11 cellular contexts compared by ENCODE assay signal in genomic region chr2:109342451-109342850, GRCh38.
A peak's percentile ranks its signal among the peaks of the same experiment; 100 is the strongest.
DNase-seq lines count a peak whose midpoint lies in the region; TF ChIP-seq lines count a peak whose summit lies in the region.
"Had no signal": no experiment of that assay in that cellular context is flagged by ENCODE, and none has a peak within 500 bp of the region (broad histone marks: within the 10 kb centered on the region; RNA-seq: fewer than 3 reads in every experiment).

No MANE protein-coding gene starts in this region.

- H2AFZ ChIP-seq in mesenchymal stem cell (ENCODE audit: low read depth, low read length) (no peak overlapping the region), SK-N-SH (ENCODE audit: low read depth) (no peak overlapping the region)

- no peak overlapping the region for H2BK12ac ChIP-seq in mesenchymal stem cell (ENCODE audit: low read length in 2 of 2)

- H3K9me3 ChIP-seq in BLaER1, result no peaks in the 10 kb centered on the region
- H3K9me3 ChIP-seq in BLaER1 treated with 17β-estradiol and CSF1 and Interleukin-3, amounts not matched to agents 10 nM and 100 nM (replicated peaks in 1 of 11), result peaks cover 0 to 3% (median 0%) of the 10 kb centered on the region in 11 experiments; a peak in 2 of 22 replicates
- H3K9me3 ChIP-seq in mesenchymal stem cell (ENCODE audit: control insufficient read depth, low read length), result no peaks in the 10 kb centered on the region
- no peaks in the 10 kb centered on the region for H3K9me3 ChIP-seq in stomach
- H3K9me3 ChIP-seq in SK-N-SH, result no peaks in the 10 kb centered on the region
- H3K9me3 ChIP-seq: A549, HAP-1 had no signal

- H3K79me2 ChIP-seq in SK-N-SH (ENCODE audit: insufficient read depth), result peaks cover 25% of the 10 kb centered on the region

- TF ChIP-seq POLR2A in stomach (IDR thresholded peaks at IDR 0.05), result no peak

- H4K8ac ChIP-seq in mesenchymal stem cell (ENCODE audit: low read length), result peak overlapping the region; percentile 3

- no peak for TF ChIP-seq RAD21 in SK-N-SH (IDR thresholded peaks at IDR 0.05; ENCODE audit: low read length)

- H3K9me2 ChIP-seq in SK-N-SH, result no peaks in the 10 kb centered on the region

- no peak overlapping the region for H2AK5ac ChIP-seq in mesenchymal stem cell (ENCODE audit: low read length, severe bottlenecking)

- 95% methylated on average over 14 of the region's 14 CpGs for WGBS in mesenchymal stem cell
- 88 to 96% (median 94%) methylated on average over 14 of the region's 14 CpGs for WGBS in stomach, 5 donors
- 98% methylated on average over 7 of the region's 14 CpGs for WGBS in SK-N-SH (ENCODE audit: low lambda C conversion rate)

- no peak overlapping the region for H4K91ac ChIP-seq in mesenchymal stem cell (ENCODE audit: low read length)

- CTCF ChIA-PET in SK-N-SH (lab: Yijun Ruan, JAX), result no interaction called here

- no peak overlapping the region for H3K23ac ChIP-seq in mesenchymal stem cell (ENCODE audit: low read length in 2 of 2)

- POLR2A ChIA-PET in SK-N-SH (lab: Yijun Ruan, JAX), result no interaction called here

- no peaks in the 10 kb centered on the region for H3K36me3 ChIP-seq in BLaER1
- peaks cover 0 to 16% (median 5%) of the 10 kb centered on the region in 11 experiments; a peak in 4 of 22 replicates for H3K36me3 ChIP-seq in BLaER1 treated with 17β-estradiol and CSF1 and Interleukin-3, amounts not matched to agents 10 nM and 100 nM
- peaks cover 0 to under 1% of the 10 kb centered on the region in 2 experiments for H3K36me3 ChIP-seq in mesenchymal stem cell (ENCODE audit: control insufficient read depth in 1 of 2, insufficient read depth in 2 of 2, low read depth in 1 of 2, low read length in 2 of 2)
- H3K36me3 ChIP-seq in stomach, result no peaks in the 10 kb centered on the region
- no peaks in the 10 kb centered on the region for H3K36me3 ChIP-seq in SK-N-SH (replicated peaks in 1 of 2; ENCODE audit: control insufficient read depth in 1 of 2, insufficient read depth in 2 of 2, low read length in 1 of 2)
- H3K36me3 ChIP-seq: HAP-1 had no signal

- H3K4me1 ChIP-seq in BLaER1 (peaks cover 92% of the 10 kb centered on the region), mesenchymal stem cell (ENCODE audit: control insufficient read depth, insufficient read depth, low read depth, low read length) (peaks cover 17% of the 10 kb centered on the region), stomach (no peaks in the 10 kb centered on the region), SK-N-SH (ENCODE audit: control insufficient read depth in 1 of 2, insufficient read depth in 2 of 2, low read depth in 1 of 2, low read length in 1 of 2) (peaks cover 10 to 17% of the 10 kb centered on the region in 2 experiments; a peak in 2 of 4 replicates)
- H3K4me1 ChIP-seq in BLaER1 treated with 17β-estradiol and CSF1 and Interleukin-3, amounts not matched to agents 10 nM and 100 nM, result peaks cover 48 to 90% (median 86%) of the 10 kb centered on the region in 10 experiments
- H3K4me1 ChIP-seq: A549, HAP-1 had no signal

- intact Hi-C loops in stomach (cut with DNase I; ENCODE audit: low total_unique reads), result no loop called here

- peak overlapping the region; percentile 97 for H3K4me2 ChIP-seq in BLaER1
- peak overlapping the region in 9 of 11 experiments; percentile 29 to 97 (median 93); a peak in 15 of 22 replicates for H3K4me2 ChIP-seq in BLaER1 treated with 17β-estradiol and CSF1 and Interleukin-3, amounts not matched to agents 10 nM and 100 nM
- no peak overlapping the region for H3K4me2 ChIP-seq in mesenchymal stem cell (ENCODE audit: low read length, poor library complexity, severe bottlenecking)
- no peak overlapping the region for H3K4me2 ChIP-seq in SK-N-SH
- H3K4me2 ChIP-seq: A549 had no signal

- H3K4me3 ChIP-seq in BLaER1, result no peak overlapping the region
- H3K4me3 ChIP-seq in BLaER1 treated with 17β-estradiol and CSF1 and Interleukin-3, amounts not matched to agents 10 nM and 100 nM, result no peak overlapping the region
- no peak overlapping the region for H3K4me3 ChIP-seq in mesenchymal stem cell (ENCODE audit: insufficient read depth in 1 of 2, low read depth in 1 of 2, low read length in 2 of 2)
- H3K4me3 ChIP-seq in stomach, result no peak overlapping the region
- no peak overlapping the region for H3K4me3 ChIP-seq in SK-N-SH (ENCODE audit: low read depth in 2 of 2, low read length in 1 of 2)
- H3K4me3 ChIP-seq: A549, GM12878, HAP-1 had no signal

- H4K20me1 ChIP-seq in BLaER1, result no peaks in the 10 kb centered on the region
- peaks cover 0 to 97% (median 84%) of the 10 kb centered on the region in 11 experiments; a peak in 19 of 22 replicates for H4K20me1 ChIP-seq in BLaER1 treated with 17β-estradiol and CSF1 and Interleukin-3, amounts not matched to agents 10 nM and 100 nM
- no peaks in the 10 kb centered on the region for H4K20me1 ChIP-seq in SK-N-SH (ENCODE audit: insufficient read depth)

- TF ChIP-seq CTCF in stomach (IDR thresholded peaks at IDR 0.05) (no peak), SK-N-SH (IDR thresholded peaks at IDR 0.05) (no peak)

- H3K4ac ChIP-seq in mesenchymal stem cell (ENCODE audit: low read depth in 1 of 2, low read length in 2 of 2), result no peak overlapping the region

- DNase-seq in mesenchymal stem cell (no peak), stomach (peak; percentile 20), cerebellum (ENCODE audit: low spot score) (no peak), SK-N-SH (no peak)
- DNase-seq: CD4-positive, CD25-positive, alpha-beta regulatory T cell; DMS53 had no signal

- no peak for TF ChIP-seq EP300 in stomach (IDR thresholded peaks at IDR 0.05)
- no peak for TF ChIP-seq EP300 in SK-N-SH (IDR thresholded peaks at IDR 0.05; ENCODE audit: borderline replicate concordance in 1 of 2, low read depth in 1 of 2, low read length in 1 of 2)

- no peak overlapping the region for H3K18ac ChIP-seq in mesenchymal stem cell (ENCODE audit: low read depth in 1 of 2, low read length in 2 of 2)

- no peak overlapping the region for H3K9ac ChIP-seq in BLaER1
- H3K9ac ChIP-seq in BLaER1 treated with 17β-estradiol and CSF1 and Interleukin-3, amounts not matched to agents 10 nM and 100 nM, result no peak overlapping the region
- H3K9ac ChIP-seq in mesenchymal stem cell (ENCODE audit: low read length), result no peak overlapping the region
- H3K9ac ChIP-seq in SK-N-SH, result no peak overlapping the region

- no peak overlapping the region for H2BK15ac ChIP-seq in mesenchymal stem cell (ENCODE audit: low read depth, poor library complexity, severe bottlenecking)

- no peak overlapping the region for H3K14ac ChIP-seq in mesenchymal stem cell (ENCODE audit: low read length in 2 of 2)

- H2BK5ac ChIP-seq in mesenchymal stem cell (ENCODE audit: low read depth, low read length, poor library complexity, severe bottlenecking), result no peak overlapping the region

- no peak overlapping the region for H2BK120ac ChIP-seq in mesenchymal stem cell (ENCODE audit: low read depth, low read length)

- peaks cover 26% of the 10 kb centered on the region for H3K79me1 ChIP-seq in mesenchymal stem cell (replicated peaks; ENCODE audit: low read length, poor library complexity, severe bottlenecking)

- no peaks in the 10 kb centered on the region for H3K27me3 ChIP-seq in BLaER1
- no peaks in the 10 kb centered on the region for H3K27me3 ChIP-seq in BLaER1 treated with 17β-estradiol and CSF1 and Interleukin-3, amounts not matched to agents 10 nM and 100 nM
- H3K27me3 ChIP-seq in mesenchymal stem cell (ENCODE audit: control insufficient read depth in 1 of 2, insufficient read depth in 1 of 2, low read length in 2 of 2), result no peaks in the 10 kb centered on the region
- H3K27me3 ChIP-seq in stomach, result no peaks in the 10 kb centered on the region
- no peaks in the 10 kb centered on the region for H3K27me3 ChIP-seq in SK-N-SH (ENCODE audit: insufficient read depth)

- no peaks in the 10 kb centered on the region for H3F3A ChIP-seq in SK-N-SH (replicated peaks; ENCODE audit: insufficient read depth)

- H3K27ac ChIP-seq in BLaER1 (no peak overlapping the region), mesenchymal stem cell (ENCODE audit: low read length, poor library complexity, severe bottlenecking) (no peak overlapping the region), stomach (no peak overlapping the region), SK-N-SH (ENCODE audit: low read depth in 2 of 2, low read length in 1 of 2) (no peak overlapping the region)
- H3K27ac ChIP-seq in BLaER1 treated with 17β-estradiol and CSF1 and Interleukin-3, amounts not matched to agents 10 nM and 100 nM, result no peak overlapping the region
- H3K27ac ChIP-seq: A549 had no signal

TF ChIP-seq in SK-N-SH, 30 proteins besides CTCF, POLR2A, EP300 and RAD21:
- TF ChIP-seq SMC3 (IDR thresholded peaks at IDR 0.05; ENCODE audit: low read depth, low read length) (no peak), RXRA (IDR thresholded peaks at IDR 0.05; ENCODE audit: borderline replicate concordance, low read depth) (no peak), JUND (IDR thresholded peaks at IDR 0.05) (no peak), CHD2 (IDR thresholded peaks at IDR 0.05; ENCODE audit: low read length, partially characterized antibody) (no peak), RCOR1 (IDR thresholded peaks at IDR 0.05; ENCODE audit: low read length) (no peak), EZH2phosphoT487 (IDR thresholded peaks at IDR 0.05; ENCODE audit: borderline replicate concordance, low read depth) (no peak)

Comparison
In these comparisons a context has a peak if more than half of its experiments do, and no peak if none do; other contexts are left out.
1. H3K4me2 ChIP-seq: peak in BLaER1 (single experiment) and BLaER1 treated with 17β-estradiol and CSF1 and Interleukin-3, amounts not matched to agents 10 nM and 100 nM (9 of 11); none in mesenchymal stem cell (single experiment) and SK-N-SH (single experiment).